ENCODE assay signal across 1 cellular context in the genomic region with DNA sequence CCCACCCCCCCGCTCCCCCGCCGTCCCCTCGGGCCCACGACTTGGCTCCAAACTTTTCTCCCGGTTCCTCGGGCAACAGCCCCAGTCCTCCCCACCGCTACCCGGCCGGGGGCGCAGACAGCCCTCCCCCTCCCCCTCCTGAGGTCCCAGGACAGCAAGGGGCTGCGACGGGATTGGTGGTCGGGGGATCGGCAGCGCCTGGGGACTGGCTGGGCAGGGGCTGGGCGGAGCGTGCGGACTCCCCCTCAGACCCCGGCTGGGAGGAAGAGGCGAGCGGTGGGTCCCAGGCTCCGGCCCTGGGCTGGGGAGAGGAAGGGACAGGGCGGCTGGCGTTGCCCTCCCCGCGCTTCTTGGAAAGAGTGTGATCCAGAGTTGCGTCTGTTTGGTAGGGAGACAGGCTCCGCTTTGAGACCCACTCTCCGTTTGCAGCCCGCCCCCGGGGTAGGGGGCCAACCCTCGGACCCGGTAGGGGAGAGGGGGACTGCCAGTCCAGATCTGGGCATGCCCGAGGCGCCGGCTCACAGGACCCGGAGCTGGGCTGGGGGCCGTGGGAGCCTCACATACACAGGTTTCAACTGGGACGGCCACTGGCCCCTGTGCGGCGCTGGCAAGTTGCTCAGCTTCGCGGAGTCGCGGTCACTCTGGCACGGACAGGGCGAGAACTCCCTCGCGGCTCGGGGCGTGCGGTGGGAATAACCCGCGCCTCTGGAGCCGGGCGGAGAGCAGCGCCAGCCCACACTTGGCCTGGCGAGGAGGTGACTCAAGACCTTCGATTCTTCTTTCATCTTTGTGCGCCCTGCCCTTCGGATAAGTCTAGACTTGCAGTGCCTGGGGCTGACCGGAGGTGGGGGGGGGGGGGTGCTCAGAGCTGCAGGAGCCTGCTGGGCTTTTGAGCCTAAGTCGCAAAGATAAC.
TF ChIP-seq lines count a peak whose summit lies in the region.

No MANE protein-coding gene starts in this region.

TF ChIP-seq in HepG2, 621 proteins besides CTCF, POLR2A, EP300 and RAD21 (continued from another document and continues in another):
- TF ChIP-seq ZBTB20 (CRISPR knock-in tag; IDR thresholded peaks at IDR 0.05; ENCODE audit: borderline replicate concordance, low read depth) (peak; percentile 11; the same call in 1 of the 2 replicates), TSC22D2 (CRISPR knock-in tag; IDR thresholded peaks at IDR 0.05; ENCODE audit: borderline replicate concordance) (no peak), MED1 (CRISPR knock-in tag; IDR thresholded peaks at IDR 0.05) (peak; percentile 39; the same call in 1 of the 2 replicates), ZNF382 (CRISPR knock-in tag; IDR thresholded peaks at IDR 0.05; ENCODE audit: borderline replicate concordance) (no peak), SPEN (CRISPR knock-in tag; IDR thresholded peaks at IDR 0.05; ENCODE audit: low read depth) (peak; percentile 33; the same call in 1 of the 2 replicates), STAG1 (CRISPR knock-in tag; IDR thresholded peaks at IDR 0.05) (peak; percentile 3; the same call in 1 of the 2 replicates), NKX3-1 (CRISPR knock-in tag; IDR thresholded peaks at IDR 0.05) (peak; percentile 72; the same call in 1 of the 2 replicates), SRSF1 (optimal IDR thresholded peaks at IDR 0.05; ENCODE audit: low read depth, low read length) (peak; percentile 84), HMG20B (CRISPR knock-in tag; conservative IDR thresholded peaks at IDR 0.05) (no peak), HNRNPLL (IDR thresholded peaks at IDR 0.05; ENCODE audit: low read depth, low read length, poor library complexity, severe bottlenecking) (peak; percentile 75), ZNF75D (CRISPR knock-in tag; IDR thresholded peaks at IDR 0.05; ENCODE audit: borderline replicate concordance) (no peak), MEIS1 (CRISPR knock-in tag; IDR thresholded peaks at IDR 0.05; ENCODE audit: borderline replicate concordance) (0 out of 2 replicates have a peak, but pooled peaks have one; percentile 28), ZNF749 (CRISPR knock-in tag; IDR thresholded peaks at IDR 0.05; ENCODE audit: borderline replicate concordance) (no peak; the same call in 1 of the 2 replicates), CHD4 (IDR thresholded peaks at IDR 0.05; ENCODE audit: borderline replicate concordance, low read length) (no peak), ZFX (CRISPR knock-in tag; IDR thresholded peaks at IDR 0.05; ENCODE audit: low read depth) (peak; percentile 13; the same call in 1 of the 2 replicates), ZNF44 (CRISPR knock-in tag; IDR thresholded peaks at IDR 0.05) (no peak), KDM3A (CRISPR knock-in tag; IDR thresholded peaks at IDR 0.05; ENCODE audit: low read depth) (no peak), YEATS4 (CRISPR knock-in tag; IDR thresholded peaks at IDR 0.05; ENCODE audit: borderline replicate concordance) (0 out of 2 replicates have a peak, but pooled peaks have one; percentile 2), ZFP36L1 (CRISPR knock-in tag; IDR thresholded peaks at IDR 0.05) (0 out of 2 replicates have a peak, but pooled peaks have one; percentile 42), RBFOX2 (IDR thresholded peaks at IDR 0.05; ENCODE audit: low read depth, low read length) (peak; percentile 62)
- TF ChIP-seq, protein P1, sequence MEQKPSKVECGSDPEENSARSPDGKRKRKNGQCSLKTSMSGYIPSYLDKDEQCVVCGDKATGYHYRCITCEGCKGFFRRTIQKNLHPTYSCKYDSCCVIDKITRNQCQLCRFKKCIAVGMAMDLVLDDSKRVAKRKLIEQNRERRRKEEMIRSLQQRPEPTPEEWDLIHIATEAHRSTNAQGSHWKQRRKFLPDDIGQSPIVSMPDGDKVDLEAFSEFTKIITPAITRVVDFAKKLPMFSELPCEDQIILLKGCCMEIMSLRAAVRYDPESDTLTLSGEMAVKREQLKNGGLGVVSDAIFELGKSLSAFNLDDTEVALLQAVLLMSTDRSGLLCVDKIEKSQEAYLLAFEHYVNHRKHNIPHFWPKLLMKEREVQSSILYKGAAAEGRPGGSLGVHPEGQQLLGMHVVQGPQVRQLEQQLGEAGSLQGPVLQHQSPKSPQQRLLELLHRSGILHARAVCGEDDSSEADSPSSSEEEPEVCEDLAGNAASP (CRISPR knock-in tag; IDR thresholded peaks at IDR 0.05; ENCODE audit: borderline replicate concordance): peak; percentile 38; the same call in 1 of the 2 replicates
- TF ChIP-seq, protein P2, sequence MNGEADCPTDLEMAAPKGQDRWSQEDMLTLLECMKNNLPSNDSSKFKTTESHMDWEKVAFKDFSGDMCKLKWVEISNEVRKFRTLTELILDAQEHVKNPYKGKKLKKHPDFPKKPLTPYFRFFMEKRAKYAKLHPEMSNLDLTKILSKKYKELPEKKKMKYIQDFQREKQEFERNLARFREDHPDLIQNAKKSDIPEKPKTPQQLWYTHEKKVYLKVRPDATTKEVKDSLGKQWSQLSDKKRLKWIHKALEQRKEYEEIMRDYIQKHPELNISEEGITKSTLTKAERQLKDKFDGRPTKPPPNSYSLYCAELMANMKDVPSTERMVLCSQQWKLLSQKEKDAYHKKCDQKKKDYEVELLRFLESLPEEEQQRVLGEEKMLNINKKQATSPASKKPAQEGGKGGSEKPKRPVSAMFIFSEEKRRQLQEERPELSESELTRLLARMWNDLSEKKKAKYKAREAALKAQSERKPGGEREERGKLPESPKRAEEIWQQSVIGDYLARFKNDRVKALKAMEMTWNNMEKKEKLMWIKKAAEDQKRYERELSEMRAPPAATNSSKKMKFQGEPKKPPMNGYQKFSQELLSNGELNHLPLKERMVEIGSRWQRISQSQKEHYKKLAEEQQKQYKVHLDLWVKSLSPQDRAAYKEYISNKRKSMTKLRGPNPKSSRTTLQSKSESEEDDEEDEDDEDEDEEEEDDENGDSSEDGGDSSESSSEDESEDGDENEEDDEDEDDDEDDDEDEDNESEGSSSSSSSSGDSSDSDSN (CRISPR knock-in tag; IDR thresholded peaks at IDR 0.05): peak; percentile 38; the same call in 1 of the 2 replicates
- TF ChIP-seq, protein P3, sequence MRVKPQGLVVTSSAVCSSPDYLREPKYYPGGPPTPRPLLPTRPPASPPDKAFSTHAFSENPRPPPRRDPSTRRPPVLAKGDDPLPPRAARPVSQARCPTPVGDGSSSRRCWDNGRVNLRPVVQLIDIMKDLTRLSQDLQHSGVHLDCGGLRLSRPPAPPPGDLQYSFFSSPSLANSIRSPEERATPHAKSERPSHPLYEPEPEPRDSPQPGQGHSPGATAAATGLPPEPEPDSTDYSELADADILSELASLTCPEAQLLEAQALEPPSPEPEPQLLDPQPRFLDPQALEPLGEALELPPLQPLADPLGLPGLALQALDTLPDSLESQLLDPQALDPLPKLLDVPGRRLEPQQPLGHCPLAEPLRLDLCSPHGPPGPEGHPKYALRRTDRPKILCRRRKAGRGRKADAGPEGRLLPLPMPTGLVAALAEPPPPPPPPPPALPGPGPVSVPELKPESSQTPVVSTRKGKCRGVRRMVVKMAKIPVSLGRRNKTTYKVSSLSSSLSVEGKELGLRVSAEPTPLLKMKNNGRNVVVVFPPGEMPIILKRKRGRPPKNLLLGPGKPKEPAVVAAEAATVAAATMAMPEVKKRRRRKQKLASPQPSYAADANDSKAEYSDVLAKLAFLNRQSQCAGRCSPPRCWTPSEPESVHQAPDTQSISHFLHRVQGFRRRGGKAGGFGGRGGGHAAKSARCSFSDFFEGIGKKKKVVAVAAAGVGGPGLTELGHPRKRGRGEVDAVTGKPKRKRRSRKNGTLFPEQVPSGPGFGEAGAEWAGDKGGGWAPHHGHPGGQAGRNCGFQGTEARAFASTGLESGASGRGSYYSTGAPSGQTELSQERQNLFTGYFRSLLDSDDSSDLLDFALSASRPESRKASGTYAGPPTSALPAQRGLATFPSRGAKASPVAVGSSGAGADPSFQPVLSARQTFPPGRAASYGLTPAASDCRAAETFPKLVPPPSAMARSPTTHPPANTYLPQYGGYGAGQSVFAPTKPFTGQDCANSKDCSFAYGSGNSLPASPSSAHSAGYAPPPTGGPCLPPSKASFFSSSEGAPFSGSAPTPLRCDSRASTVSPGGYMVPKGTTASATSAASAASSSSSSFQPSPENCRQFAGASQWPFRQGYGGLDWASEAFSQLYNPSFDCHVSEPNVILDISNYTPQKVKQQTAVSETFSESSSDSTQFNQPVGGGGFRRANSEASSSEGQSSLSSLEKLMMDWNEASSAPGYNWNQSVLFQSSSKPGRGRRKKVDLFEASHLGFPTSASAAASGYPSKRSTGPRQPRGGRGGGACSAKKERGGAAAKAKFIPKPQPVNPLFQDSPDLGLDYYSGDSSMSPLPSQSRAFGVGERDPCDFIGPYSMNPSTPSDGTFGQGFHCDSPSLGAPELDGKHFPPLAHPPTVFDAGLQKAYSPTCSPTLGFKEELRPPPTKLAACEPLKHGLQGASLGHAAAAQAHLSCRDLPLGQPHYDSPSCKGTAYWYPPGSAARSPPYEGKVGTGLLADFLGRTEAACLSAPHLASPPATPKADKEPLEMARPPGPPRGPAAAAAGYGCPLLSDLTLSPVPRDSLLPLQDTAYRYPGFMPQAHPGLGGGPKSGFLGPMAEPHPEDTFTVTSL (CRISPR knock-in tag; IDR thresholded peaks at IDR 0.05; ENCODE audit: borderline replicate concordance): 0 out of 2 replicates have a peak, but pooled peaks have one; percentile 34
- TF ChIP-seq, protein P4, sequence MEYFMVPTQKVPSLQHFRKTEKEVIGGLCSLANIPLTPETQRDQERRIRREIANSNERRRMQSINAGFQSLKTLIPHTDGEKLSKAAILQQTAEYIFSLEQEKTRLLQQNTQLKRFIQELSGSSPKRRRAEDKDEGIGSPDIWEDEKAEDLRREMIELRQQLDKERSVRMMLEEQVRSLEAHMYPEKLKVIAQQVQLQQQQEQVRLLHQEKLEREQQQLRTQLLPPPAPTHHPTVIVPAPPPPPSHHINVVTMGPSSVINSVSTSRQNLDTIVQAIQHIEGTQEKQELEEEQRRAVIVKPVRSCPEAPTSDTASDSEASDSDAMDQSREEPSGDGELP (IDR thresholded peaks at IDR 0.05; ENCODE audit: borderline replicate concordance, low read depth): peak; percentile 25; the same call in 1 of the 2 replicates
- TF ChIP-seq, protein P5, sequence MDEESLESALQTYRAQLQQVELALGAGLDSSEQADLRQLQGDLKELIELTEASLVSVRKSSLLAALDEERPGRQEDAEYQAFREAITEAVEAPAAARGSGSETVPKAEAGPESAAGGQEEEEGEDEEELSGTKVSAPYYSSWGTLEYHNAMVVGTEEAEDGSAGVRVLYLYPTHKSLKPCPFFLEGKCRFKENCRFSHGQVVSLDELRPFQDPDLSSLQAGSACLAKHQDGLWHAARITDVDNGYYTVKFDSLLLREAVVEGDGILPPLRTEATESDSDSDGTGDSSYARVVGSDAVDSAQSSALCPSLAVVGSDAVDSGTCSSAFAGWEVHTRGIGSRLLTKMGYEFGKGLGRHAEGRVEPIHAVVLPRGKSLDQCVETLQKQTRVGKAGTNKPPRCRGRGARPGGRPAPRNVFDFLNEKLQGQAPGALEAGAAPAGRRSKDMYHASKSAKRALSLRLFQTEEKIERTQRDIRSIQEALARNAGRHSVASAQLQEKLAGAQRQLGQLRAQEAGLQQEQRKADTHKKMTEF (CRISPR knock-in tag; IDR thresholded peaks at IDR 0.05): peak; percentile 65; the same call in 1 of the 2 replicates
- TF ChIP-seq, protein P6, sequence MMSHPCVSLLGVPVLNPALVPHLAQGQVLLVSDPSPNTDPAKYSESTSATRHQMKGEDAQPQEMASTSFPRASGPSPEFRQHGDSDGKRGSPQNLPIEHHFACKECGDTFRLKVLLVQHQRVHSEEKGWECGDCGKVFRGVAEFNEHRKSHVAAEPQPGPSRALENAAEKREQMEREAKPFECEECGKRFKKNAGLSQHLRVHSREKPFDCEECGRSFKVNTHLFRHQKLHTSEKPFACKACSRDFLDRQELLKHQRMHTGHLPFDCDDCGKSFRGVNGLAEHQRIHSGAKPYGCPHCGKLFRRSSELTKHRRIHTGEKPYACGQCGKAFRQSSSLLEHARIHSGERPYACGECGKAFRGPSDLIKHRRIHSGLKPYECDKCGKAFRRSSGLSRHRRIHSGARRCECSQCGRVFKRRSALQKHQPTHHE (CRISPR knock-in tag; IDR thresholded peaks at IDR 0.05; ENCODE audit: borderline replicate concordance): no peak
- TF ChIP-seq, protein P7, sequence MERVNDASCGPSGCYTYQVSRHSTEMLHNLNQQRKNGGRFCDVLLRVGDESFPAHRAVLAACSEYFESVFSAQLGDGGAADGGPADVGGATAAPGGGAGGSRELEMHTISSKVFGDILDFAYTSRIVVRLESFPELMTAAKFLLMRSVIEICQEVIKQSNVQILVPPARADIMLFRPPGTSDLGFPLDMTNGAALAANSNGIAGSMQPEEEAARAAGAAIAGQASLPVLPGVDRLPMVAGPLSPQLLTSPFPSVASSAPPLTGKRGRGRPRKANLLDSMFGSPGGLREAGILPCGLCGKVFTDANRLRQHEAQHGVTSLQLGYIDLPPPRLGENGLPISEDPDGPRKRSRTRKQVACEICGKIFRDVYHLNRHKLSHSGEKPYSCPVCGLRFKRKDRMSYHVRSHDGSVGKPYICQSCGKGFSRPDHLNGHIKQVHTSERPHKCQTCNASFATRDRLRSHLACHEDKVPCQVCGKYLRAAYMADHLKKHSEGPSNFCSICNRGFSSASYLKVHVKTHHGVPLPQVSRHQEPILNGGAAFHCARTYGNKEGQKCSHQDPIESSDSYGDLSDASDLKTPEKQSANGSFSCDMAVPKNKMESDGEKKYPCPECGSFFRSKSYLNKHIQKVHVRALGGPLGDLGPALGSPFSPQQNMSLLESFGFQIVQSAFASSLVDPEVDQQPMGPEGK (CRISPR knock-in tag; IDR thresholded peaks at IDR 0.05): peak; percentile 96
- TF ChIP-seq, protein P8, sequence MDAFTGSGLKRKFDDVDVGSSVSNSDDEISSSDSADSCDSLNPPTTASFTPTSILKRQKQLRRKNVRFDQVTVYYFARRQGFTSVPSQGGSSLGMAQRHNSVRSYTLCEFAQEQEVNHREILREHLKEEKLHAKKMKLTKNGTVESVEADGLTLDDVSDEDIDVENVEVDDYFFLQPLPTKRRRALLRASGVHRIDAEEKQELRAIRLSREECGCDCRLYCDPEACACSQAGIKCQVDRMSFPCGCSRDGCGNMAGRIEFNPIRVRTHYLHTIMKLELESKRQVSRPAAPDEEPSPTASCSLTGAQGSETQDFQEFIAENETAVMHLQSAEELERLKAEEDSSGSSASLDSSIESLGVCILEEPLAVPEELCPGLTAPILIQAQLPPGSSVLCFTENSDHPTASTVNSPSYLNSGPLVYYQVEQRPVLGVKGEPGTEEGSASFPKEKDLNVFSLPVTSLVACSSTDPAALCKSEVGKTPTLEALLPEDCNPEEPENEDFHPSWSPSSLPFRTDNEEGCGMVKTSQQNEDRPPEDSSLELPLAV (CRISPR knock-in tag; conservative IDR thresholded peaks at IDR 0.05; ENCODE audit: low read depth): no peak
- TF ChIP-seq, protein P9, sequence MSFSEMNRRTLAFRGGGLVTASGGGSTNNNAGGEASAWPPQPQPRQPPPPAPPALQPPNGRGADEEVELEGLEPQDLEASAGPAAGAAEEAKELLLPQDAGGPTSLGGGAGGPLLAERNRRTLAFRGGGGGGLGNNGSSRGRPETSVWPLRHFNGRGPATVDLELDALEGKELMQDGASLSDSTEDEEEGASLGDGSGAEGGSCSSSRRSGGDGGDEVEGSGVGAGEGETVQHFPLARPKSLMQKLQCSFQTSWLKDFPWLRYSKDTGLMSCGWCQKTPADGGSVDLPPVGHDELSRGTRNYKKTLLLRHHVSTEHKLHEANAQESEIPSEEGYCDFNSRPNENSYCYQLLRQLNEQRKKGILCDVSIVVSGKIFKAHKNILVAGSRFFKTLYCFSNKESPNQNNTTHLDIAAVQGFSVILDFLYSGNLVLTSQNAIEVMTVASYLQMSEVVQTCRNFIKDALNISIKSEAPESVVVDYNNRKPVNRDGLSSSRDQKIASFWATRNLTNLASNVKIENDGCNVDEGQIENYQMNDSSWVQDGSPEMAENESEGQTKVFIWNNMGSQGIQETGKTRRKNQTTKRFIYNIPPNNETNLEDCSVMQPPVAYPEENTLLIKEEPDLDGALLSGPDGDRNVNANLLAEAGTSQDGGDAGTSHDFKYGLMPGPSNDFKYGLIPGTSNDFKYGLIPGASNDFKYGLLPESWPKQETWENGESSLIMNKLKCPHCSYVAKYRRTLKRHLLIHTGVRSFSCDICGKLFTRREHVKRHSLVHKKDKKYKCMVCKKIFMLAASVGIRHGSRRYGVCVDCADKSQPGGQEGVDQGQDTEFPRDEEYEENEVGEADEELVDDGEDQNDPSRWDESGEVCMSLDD (CRISPR knock-in tag; IDR thresholded peaks at IDR 0.05; ENCODE audit: borderline replicate concordance): no peak
